ENCODE assay signal across 8 cellular contexts in the genomic region with DNA sequence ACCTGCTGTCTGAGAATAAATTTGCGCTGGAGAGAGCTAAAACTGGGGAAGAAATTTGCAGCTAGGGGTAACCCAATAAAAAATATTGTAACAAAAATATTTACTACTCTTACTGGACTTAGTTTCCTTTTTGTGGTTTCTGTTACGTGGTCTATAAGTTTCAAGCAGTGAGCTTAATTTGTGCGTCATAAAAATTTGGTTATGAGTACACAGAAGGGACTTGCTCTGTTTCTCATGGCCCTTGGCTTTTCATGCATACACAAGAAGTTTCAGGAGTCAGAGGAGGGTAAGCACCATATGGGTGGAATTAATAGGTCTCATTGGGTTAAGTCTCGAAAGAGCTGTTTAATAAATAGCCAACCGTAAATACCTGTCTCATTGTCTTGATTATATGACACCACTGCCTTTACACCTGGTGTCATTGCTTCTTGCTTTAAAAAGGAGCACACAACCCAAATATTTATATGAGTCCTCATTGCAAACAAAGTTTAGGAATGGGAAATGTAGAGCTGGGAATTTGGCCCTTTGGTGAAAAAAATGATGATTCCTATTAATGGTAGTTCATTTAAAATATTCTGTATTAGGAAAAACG. TPM values are rescaled to one million over a fixed set of nuclear protein-coding genes. Genes with fewer than 3 reads are reported as not detected.
A peak's percentile ranks its signal among the peaks of the same experiment; 100 is the strongest.
DNase-seq lines count a peak whose midpoint lies in the region; ATAC-seq, FAIRE-seq and TF ChIP-seq lines count a peak whose summit lies in the region.

No MANE protein-coding gene starts in this region.

- H3K4me1 ChIP-seq in SK-N-SH (ENCODE audit: control insufficient read depth in 1 of 2, insufficient read depth in 2 of 2, low read depth in 1 of 2, low read length in 1 of 2) (peaks cover 28 to 41% of the 10 kb centered on the region in 2 experiments; a peak in 3 of 4 replicates), esophagus (ENCODE audit: control insufficient read depth in 2 of 2, insufficient read depth in 2 of 2, low read length in 1 of 2) (peaks cover 0 to 2% of the 10 kb centered on the region in 2 donors)

- no peaks in the 10 kb centered on the region for H3K9me2 ChIP-seq in SK-N-SH

- FAIRE-seq in HTR-8/SVneo (lab: Jason Lieb, UNC), result no peak

- TF ChIP-seq CTCF in SK-N-SH (IDR thresholded peaks at IDR 0.05), result no peak
- no peak for TF ChIP-seq CTCF in retinal pigment epithelial cell (conservative IDR thresholded peaks at IDR 0.05; ENCODE audit: low read depth, low read length)

- CTCF ChIA-PET in SK-N-SH (lab: Yijun Ruan, JAX), result interaction anchor here (1.4 to 1.5 kb wide), 3 partner anchors 48 to 211 kb away, joined by 3 to 4 read pairs (median 3); no protein-coding TSS in a partner anchor

- POLR2A ChIA-PET in SK-N-SH (lab: Yijun Ruan, JAX), result no interaction called here

- H3K4me2 ChIP-seq in SK-N-SH, result peak overlapping the region; percentile 89

- peaks cover 60% of the 10 kb centered on the region for H4K20me1 ChIP-seq in SK-N-SH (ENCODE audit: insufficient read depth)

- H3K79me2 ChIP-seq in SK-N-SH (ENCODE audit: insufficient read depth), result peaks cover 65% of the 10 kb centered on the region

- H3K27me3 ChIP-seq in SK-N-SH (ENCODE audit: insufficient read depth) (no peaks in the 10 kb centered on the region), esophagus (ENCODE audit: control insufficient read depth in 1 of 2, insufficient read depth in 2 of 2, low read length in 2 of 2) (no peaks in the 10 kb centered on the region)

- peaks cover 3 to 6% of the 10 kb centered on the region in 2 experiments for H3K36me3 ChIP-seq in SK-N-SH (replicated peaks in 1 of 2; ENCODE audit: control insufficient read depth in 1 of 2, insufficient read depth in 2 of 2, low read length in 1 of 2)
- H3K36me3 ChIP-seq in esophagus (ENCODE audit: control insufficient read depth in 2 of 2, insufficient read depth in 2 of 2, low read length in 1 of 2), result no peaks in the 10 kb centered on the region

- H2AFZ ChIP-seq in SK-N-SH (ENCODE audit: low read depth), result no peak overlapping the region

- no peak for TF ChIP-seq EP300 in SK-N-SH (IDR thresholded peaks at IDR 0.05; ENCODE audit: borderline replicate concordance in 1 of 2, low read depth in 1 of 2, low read length in 1 of 2)

- H3K9me3 ChIP-seq in SK-N-SH, result no peaks in the 10 kb centered on the region
- no peaks in the 10 kb centered on the region for H3K9me3 ChIP-seq in esophagus (ENCODE audit: control insufficient read depth in 2 of 2, insufficient read depth in 1 of 2, low read depth in 1 of 2, low read length in 1 of 2)

- WGBS in SK-N-SH (ENCODE audit: low lambda C conversion rate), result 69% methylated on average over 6 of the region's 6 CpGs
- WGBS in esophagus, 2 donors, result 49 to 64% methylated on average over 6 of the region's 6 CpGs

- peaks cover 10% of the 10 kb centered on the region for H3F3A ChIP-seq in SK-N-SH (replicated peaks; ENCODE audit: insufficient read depth)

- H3K4me3 ChIP-seq in SK-N-SH (ENCODE audit: low read depth in 2 of 2, low read length in 1 of 2), result peak overlapping the region; percentile 94 to 98
- H3K4me3 ChIP-seq in esophagus (ENCODE audit: low read depth in 1 of 2, low read length in 2 of 2), result peak overlapping the region; percentile 17 to 82
- H3K4me3 ChIP-seq in retinal pigment epithelial cell (ENCODE audit: low read length), result peak overlapping the region; percentile 68

- no peak for TF ChIP-seq RAD21 in SK-N-SH (IDR thresholded peaks at IDR 0.05; ENCODE audit: low read length)

- H3K9ac ChIP-seq in SK-N-SH, result peak overlapping the region; percentile 95; the same call in 1 of the 2 replicates

- ATAC-seq in SK-N-SH treated with all-trans-retinoic acid at 6 μM for 48 hours (no peak), HG02588 (IDR thresholded peaks at IDR 0.05; ENCODE audit: unreplicated experiment) (peak; percentile 75)

- DNase-seq in SK-N-SH (no peak), NCI-H82 treated with DMSO at 0.1 percent for 48 hours (lab: John Stamatoyannopoulos, UW; ENCODE audit: unreplicated experiment) (peak; percentile 75), retinal pigment epithelial cell (ENCODE audit: low read depth) (no peak), HTR-8/SVneo (ENCODE audit: insufficient read length, low spot score) (no peak), NCI-H1105 treated with DMSO at 0.1 percent for 48 hours (lab: John Stamatoyannopoulos, UW) (no peak)

- H3K27ac ChIP-seq in SK-N-SH (ENCODE audit: low read depth in 2 of 2, low read length in 1 of 2) (peak overlapping the region; percentile 87 to 93), esophagus (ENCODE audit: low read depth in 2 of 2, low read length in 1 of 2) (peak overlapping the region; percentile 72 to 92)

TF ChIP-seq in SK-N-SH, 30 proteins besides CTCF, POLR2A, EP300 and RAD21 (continues in another document):
- TF ChIP-seq, protein P1, sequence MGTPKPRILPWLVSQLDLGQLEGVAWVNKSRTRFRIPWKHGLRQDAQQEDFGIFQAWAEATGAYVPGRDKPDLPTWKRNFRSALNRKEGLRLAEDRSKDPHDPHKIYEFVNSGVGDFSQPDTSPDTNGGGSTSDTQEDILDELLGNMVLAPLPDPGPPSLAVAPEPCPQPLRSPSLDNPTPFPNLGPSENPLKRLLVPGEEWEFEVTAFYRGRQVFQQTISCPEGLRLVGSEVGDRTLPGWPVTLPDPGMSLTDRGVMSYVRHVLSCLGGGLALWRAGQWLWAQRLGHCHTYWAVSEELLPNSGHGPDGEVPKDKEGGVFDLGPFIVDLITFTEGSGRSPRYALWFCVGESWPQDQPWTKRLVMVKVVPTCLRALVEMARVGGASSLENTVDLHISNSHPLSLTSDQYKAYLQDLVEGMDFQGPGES (IDR thresholded peaks at IDR 0.05; ENCODE audit: low read depth, low read length), result no peak
- TF ChIP-seq RCOR1 (IDR thresholded peaks at IDR 0.05; ENCODE audit: low read length) (no peak), TEAD4 (IDR thresholded peaks at IDR 0.05; ENCODE audit: borderline replicate concordance, insufficient read depth) (no peak), FOXM1 (IDR thresholded peaks at IDR 0.05; ENCODE audit: low read depth) (no peak), RFX5 (IDR thresholded peaks at IDR 0.05; ENCODE audit: low read length) (no peak), SIN3A (IDR thresholded peaks at IDR 0.05; ENCODE audit: borderline replicate concordance, low read depth, low read length) (no peak)
- TF ChIP-seq, protein P2, sequence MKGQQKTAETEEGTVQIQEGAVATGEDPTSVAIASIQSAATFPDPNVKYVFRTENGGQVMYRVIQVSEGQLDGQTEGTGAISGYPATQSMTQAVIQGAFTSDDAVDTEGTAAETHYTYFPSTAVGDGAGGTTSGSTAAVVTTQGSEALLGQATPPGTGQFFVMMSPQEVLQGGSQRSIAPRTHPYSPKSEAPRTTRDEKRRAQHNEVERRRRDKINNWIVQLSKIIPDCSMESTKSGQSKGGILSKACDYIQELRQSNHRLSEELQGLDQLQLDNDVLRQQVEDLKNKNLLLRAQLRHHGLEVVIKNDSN (IDR thresholded peaks at IDR 0.05; ENCODE audit: borderline replicate concordance, low read depth), result no peak
- TF ChIP-seq, protein P3, sequence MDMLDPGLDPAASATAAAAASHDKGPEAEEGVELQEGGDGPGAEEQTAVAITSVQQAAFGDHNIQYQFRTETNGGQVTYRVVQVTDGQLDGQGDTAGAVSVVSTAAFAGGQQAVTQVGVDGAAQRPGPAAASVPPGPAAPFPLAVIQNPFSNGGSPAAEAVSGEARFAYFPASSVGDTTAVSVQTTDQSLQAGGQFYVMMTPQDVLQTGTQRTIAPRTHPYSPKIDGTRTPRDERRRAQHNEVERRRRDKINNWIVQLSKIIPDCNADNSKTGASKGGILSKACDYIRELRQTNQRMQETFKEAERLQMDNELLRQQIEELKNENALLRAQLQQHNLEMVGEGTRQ (IDR thresholded peaks at IDR 0.05; ENCODE audit: borderline replicate concordance, low read depth, low read length), result no peak

TF ChIP-seq in SK-N-SH treated with all-trans-retinoic acid at 6 μM for 48 hours, 23 proteins besides CTCF, POLR2A, EP300 and RAD21 (continues in another document):
- TF ChIP-seq, protein P4, sequence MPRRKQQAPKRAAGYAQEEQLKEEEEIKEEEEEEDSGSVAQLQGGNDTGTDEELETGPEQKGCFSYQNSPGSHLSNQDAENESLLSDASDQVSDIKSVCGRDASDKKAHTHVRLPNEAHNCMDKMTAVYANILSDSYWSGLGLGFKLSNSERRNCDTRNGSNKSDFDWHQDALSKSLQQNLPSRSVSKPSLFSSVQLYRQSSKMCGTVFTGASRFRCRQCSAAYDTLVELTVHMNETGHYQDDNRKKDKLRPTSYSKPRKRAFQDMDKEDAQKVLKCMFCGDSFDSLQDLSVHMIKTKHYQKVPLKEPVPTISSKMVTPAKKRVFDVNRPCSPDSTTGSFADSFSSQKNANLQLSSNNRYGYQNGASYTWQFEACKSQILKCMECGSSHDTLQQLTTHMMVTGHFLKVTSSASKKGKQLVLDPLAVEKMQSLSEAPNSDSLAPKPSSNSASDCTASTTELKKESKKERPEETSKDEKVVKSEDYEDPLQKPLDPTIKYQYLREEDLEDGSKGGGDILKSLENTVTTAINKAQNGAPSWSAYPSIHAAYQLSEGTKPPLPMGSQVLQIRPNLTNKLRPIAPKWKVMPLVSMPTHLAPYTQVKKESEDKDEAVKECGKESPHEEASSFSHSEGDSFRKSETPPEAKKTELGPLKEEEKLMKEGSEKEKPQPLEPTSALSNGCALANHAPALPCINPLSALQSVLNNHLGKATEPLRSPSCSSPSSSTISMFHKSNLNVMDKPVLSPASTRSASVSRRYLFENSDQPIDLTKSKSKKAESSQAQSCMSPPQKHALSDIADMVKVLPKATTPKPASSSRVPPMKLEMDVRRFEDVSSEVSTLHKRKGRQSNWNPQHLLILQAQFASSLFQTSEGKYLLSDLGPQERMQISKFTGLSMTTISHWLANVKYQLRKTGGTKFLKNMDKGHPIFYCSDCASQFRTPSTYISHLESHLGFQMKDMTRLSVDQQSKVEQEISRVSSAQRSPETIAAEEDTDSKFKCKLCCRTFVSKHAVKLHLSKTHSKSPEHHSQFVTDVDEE (CRISPR knock-in tag; IDR thresholded peaks at IDR 0.05), result no peak
- TF ChIP-seq ISL1 (CRISPR knock-in tag; IDR thresholded peaks at IDR 0.05), result no peak
- TF ChIP-seq OSR1 (CRISPR knock-in tag; IDR thresholded peaks at IDR 0.05), result no peak
- TF ChIP-seq ZFP3 (CRISPR knock-in tag; IDR thresholded peaks at IDR 0.05), result no peak

RNA-seq across cellular contexts. Expression of a gene that starts 1.9 kb away (rescaled TPM):
- polyA plus RNA-seq in SK-N-SH (2012; rRNA removed) (18.1 and 21.9 TPM in 2 replicates), esophagus (1 to 10 TPM; 6.2 to 9.6 TPM)
- 24.3 and 24.6 TPM in 2 replicates for polyA plus RNA-seq in SK-N-SH (2012; cell fraction: cytosol; rRNA removed)
- 16.9 and 22.0 TPM in 2 replicates for polyA plus RNA-seq in SK-N-SH (2012; cell fraction: nucleus; rRNA removed)
